Comparison of ENCODE assay signal across 23 cellular contexts in genomic region chr13:44860427-44860826, GRCh38.
"Had no signal": no experiment of that assay in that cellular context is flagged by ENCODE, and none has a peak within 500 bp of the region (broad histone marks: within the 10 kb centered on the region; RNA-seq: fewer than 3 reads in every experiment).

No MANE protein-coding gene starts in this region.

- FAIRE-seq: islet of Langerhans, kidney, pancreas had no signal

- H3K4me1 ChIP-seq: right atrium auricular region, right lobe of liver, testis, vagina had no signal

- H3K9me3 ChIP-seq: left ventricle myocardium inferior, pancreas, right atrium auricular region, right lobe of liver, stomach, testis, tibial artery, vagina had no signal

- ATAC-seq: heart left ventricle; naive thymus-derived CD8-positive, alpha-beta T cell; pancreas; right lobe of liver; stimulated activated naive B cell treated with anti-CD40 and anti-IgM and Interleukin-4, amounts not matched to agents 10 μg/mL and 1 μg/mL and 100 μg/mL, for 72 hours; stimulated activated naive CD8-positive, alpha-beta T cell treated with anti-CD3 and anti-CD28 coated beads, Interleukin-15, Interleukin-2, amounts not matched to agents 100 U/mL and 50 U/mL, for 24 hours had no signal

- H3K27ac ChIP-seq: heart left ventricle, left ventricle myocardium inferior, pancreas, right atrium auricular region, right lobe of liver, testis, tibial artery, vagina had no signal

- H3K4me3 ChIP-seq: heart left ventricle, left ventricle myocardium inferior, pancreas, right atrium auricular region, right lobe of liver, stomach, testis, tibial artery, vagina had no signal

- DNase-seq: heart left ventricle; hypothalamus; immature natural killer cell; kidney; left ventricle myocardium inferior; midbrain; naive thymus-derived CD8-positive, alpha-beta T cell; nucleus accumbens; pancreas; right lobe of liver; stimulated activated CD4-positive, alpha-beta T cell treated with anti-CD3 and anti-CD28 coated beads, Interleukin-12 subunit alpha, Interleukin-12 subunit beta, amount 100 ng/mL, for 4 hours; stimulated activated CD4-positive, alpha-beta T cell treated with anti-CD3 and anti-CD28 coated beads, Interleukin-15, amount 100 ng/mL, for 24 hours; stimulated activated CD4-positive, alpha-beta T cell treated with anti-CD3 and anti-CD28 coated beads, Interleukin-2, amount 100 ng/mL, for 24 hours; stimulated activated CD4-positive, alpha-beta T cell treated with anti-CD3 and anti-CD28 coated beads, Interleukin-4, amount 100 ng/mL, for 1 hour; stimulated activated naive B cell treated with anti-CD40 and anti-IgM and Interleukin-4, amounts not matched to agents 10 μg/mL and 1 μg/mL and 100 μg/mL, for 72 hours; stimulated activated naive CD8-positive, alpha-beta T cell treated with anti-CD3 and anti-CD28 coated beads, Interleukin-15, Interleukin-2, amounts not matched to agents 100 U/mL and 50 U/mL, for 24 hours; stomach; testis; tibial artery; trophoblast cell had no signal

- H3K27me3 ChIP-seq: heart left ventricle, pancreas, right atrium auricular region, right lobe of liver, stomach, testis, tibial artery, vagina had no signal

- H3K36me3 ChIP-seq: heart left ventricle, left ventricle myocardium inferior, pancreas, right atrium auricular region, right lobe of liver, stomach, tibial artery, vagina had no signal
